ENCODE assay signal across 14 cellular contexts in the genomic region with DNA sequence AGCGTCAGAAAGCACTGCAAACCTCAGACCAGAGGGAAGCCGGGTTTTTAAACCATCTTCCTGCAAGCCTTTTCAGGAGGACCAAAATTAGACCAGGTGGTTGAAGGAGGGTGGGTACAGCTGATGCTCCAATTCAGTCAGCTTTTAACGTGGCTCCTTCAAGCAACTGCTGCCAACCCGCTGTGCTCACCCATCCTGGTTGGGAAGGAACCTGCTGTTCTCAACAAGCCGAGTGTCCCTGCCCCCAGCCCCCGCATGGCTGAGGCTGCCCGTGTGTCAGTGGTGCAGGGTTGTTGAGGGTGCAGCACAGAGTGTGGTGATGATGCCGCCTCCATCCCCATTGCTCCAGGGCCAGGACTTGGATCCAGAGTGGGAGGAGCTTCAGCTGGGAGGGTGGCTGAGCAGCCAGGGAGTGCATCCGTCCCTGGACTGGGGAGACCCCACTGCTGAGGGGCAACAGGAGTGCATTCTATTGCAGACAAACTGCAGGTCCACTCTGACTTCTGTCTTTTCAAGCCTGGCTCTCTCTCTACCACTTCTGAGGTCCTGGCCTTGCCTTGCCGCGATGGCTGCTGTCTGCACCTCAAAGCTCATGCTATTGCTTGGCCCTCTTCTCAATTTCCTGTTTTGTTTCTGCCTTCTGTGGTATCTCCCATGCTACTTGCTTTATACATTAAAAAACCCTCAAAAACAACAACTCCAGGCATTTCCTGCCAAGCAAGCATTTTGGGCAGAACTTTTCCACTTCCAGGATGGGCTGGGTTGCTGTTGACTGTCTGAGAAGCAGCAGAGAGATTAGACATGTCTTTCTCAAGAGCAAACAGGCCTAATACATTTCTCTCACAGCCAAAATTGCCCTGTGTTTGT.
DNase-seq lines count a peak whose midpoint lies in the region; ATAC-seq and TF ChIP-seq lines count a peak whose summit lies in the region.
"Had no signal": no experiment of that assay in that cellular context is flagged by ENCODE, and none has a peak within 500 bp of the region (broad histone marks: within the 10 kb centered on the region; RNA-seq: fewer than 3 reads in every experiment).

No MANE protein-coding gene starts in this region.

- no peaks in the 10 kb centered on the region for H3K36me3 ChIP-seq in CD8-positive, alpha-beta T cell (ENCODE audit: insufficient read depth, low read length)
- no peaks in the 10 kb centered on the region for H3K36me3 ChIP-seq in neural progenitor cell
- H3K36me3 ChIP-seq: esophagus muscularis mucosa, suprapubic skin had no signal

- intact Hi-C loops in CD8-positive, alpha-beta T cell (cut with DNase I, micrococcal nuclease), result loop anchor here (1.0 to 5.0 kb wide), 4 partner anchors 19 to 157 kb away; no protein-coding TSS in a partner anchor

- ATAC-seq in CD8-positive, alpha-beta T cell, result peak; percentile 68
- ATAC-seq in activated naive CD4-positive, alpha-beta T cell treated with anti-CD3 and anti-CD28 coated beads, Interleukin-2, amount 50 U/mL, for 72 hours, result peak; percentile 50 to 69
- ATAC-seq in GM19395 (IDR thresholded peaks at IDR 0.05; ENCODE audit: unreplicated experiment), result no peak

- H3K27me3 ChIP-seq in CD8-positive, alpha-beta T cell (ENCODE audit: insufficient read depth, low read length), result no peaks in the 10 kb centered on the region
- peaks cover 8% of the 10 kb centered on the region for H3K27me3 ChIP-seq in neural progenitor cell

- no peak overlapping the region for H2AFZ ChIP-seq in neural progenitor cell (replicated peaks)

- H3K9me3 Mint-ChIP-seq in CD8-positive, alpha-beta T cell, result peaks cover 4% of the 10 kb centered on the region
- peaks cover 11 to 28% of the 10 kb centered on the region in 2 donors for H3K9me3 Mint-ChIP-seq in activated naive CD4-positive, alpha-beta T cell treated with anti-CD3 and anti-CD28 coated beads, Interleukin-2, amount 50 U/mL, for 72 hours
- H3K9me3 Mint-ChIP-seq in neural progenitor cell, result peaks cover 44% of the 10 kb centered on the region

- TF ChIP-seq CTCF in CD8-positive, alpha-beta T cell (IDR thresholded peaks at IDR 0.05), result no peak
- TF ChIP-seq CTCF in neural progenitor cell (IDR thresholded peaks at IDR 0.05), result no peak

- peaks cover 14% of the 10 kb centered on the region for H3K36me3 Mint-ChIP-seq in CD8-positive, alpha-beta T cell
- peaks cover 27 to 35% of the 10 kb centered on the region in 2 donors for H3K36me3 Mint-ChIP-seq in activated naive CD4-positive, alpha-beta T cell treated with anti-CD3 and anti-CD28 coated beads, Interleukin-2, amount 50 U/mL, for 72 hours
- H3K36me3 Mint-ChIP-seq in neural progenitor cell, result peaks cover 36% of the 10 kb centered on the region

- no peak overlapping the region for H3K9ac ChIP-seq in neural progenitor cell

- H3K4me2 ChIP-seq in neural progenitor cell, result no peak overlapping the region

- POLR2A ChIA-PET in CD8-positive, alpha-beta T cell (lab: Charles Lee), result interaction anchor here (0.7 to 2.4 kb wide), 7 partner anchors 19 to 97 kb away, joined by 3 to 10 read pairs (median 4); no protein-coding TSS in a partner anchor

- no peaks in the 10 kb centered on the region for H3K79me2 ChIP-seq in neural progenitor cell (ENCODE audit: low read depth)

- no peaks in the 10 kb centered on the region for H4K20me1 ChIP-seq in neural progenitor cell (ENCODE audit: low read depth)

- no peaks in the 10 kb centered on the region for H3K9me3 ChIP-seq in CD8-positive, alpha-beta T cell (ENCODE audit: low read length)
- H3K9me3 ChIP-seq in neural progenitor cell (ENCODE audit: low read depth), result no peaks in the 10 kb centered on the region

- H3K27ac Mint-ChIP-seq in CD8-positive, alpha-beta T cell, result peak overlapping the region; percentile 97
- H3K27ac Mint-ChIP-seq in activated naive CD4-positive, alpha-beta T cell treated with anti-CD3 and anti-CD28 coated beads, Interleukin-2, amount 50 U/mL, for 72 hours, result peak overlapping the region in 1 of 2 donors; percentile 29
- H3K27ac Mint-ChIP-seq in neural progenitor cell, result peak overlapping the region; percentile 9
- H3K27ac Mint-ChIP-seq: HFFc6, progenitor cell of endocrine pancreas had no signal

- no peaks in the 10 kb centered on the region for H3F3A ChIP-seq in neural progenitor cell (ENCODE audit: low read depth)

- peaks cover 39% of the 10 kb centered on the region for H3K4me1 Mint-ChIP-seq in CD8-positive, alpha-beta T cell (ENCODE audit: low read depth)
- peaks cover 22% of the 10 kb centered on the region for H3K4me1 Mint-ChIP-seq in neural progenitor cell

- H3K4me3 Mint-ChIP-seq in CD8-positive, alpha-beta T cell, result peak overlapping the region; percentile 60
- no peak overlapping the region for H3K4me3 Mint-ChIP-seq in neural progenitor cell
- H3K4me3 Mint-ChIP-seq: HFFc6 had no signal

- peak overlapping the region; percentile 40 for H3K27ac ChIP-seq in CD8-positive, alpha-beta T cell (ENCODE audit: low read depth, low read length)
- no peak overlapping the region for H3K27ac ChIP-seq in neural progenitor cell
- H3K27ac ChIP-seq: esophagus muscularis mucosa, RWPE1, suprapubic skin had no signal

- H3K4me3 ChIP-seq in CD8-positive, alpha-beta T cell (ENCODE audit: low read depth, low read length), result peak overlapping the region; percentile 16
- no peak overlapping the region for H3K4me3 ChIP-seq in neural progenitor cell
- H3K4me3 ChIP-seq: esophagus muscularis mucosa, suprapubic skin had no signal

- CTCF ChIA-PET in CD8-positive, alpha-beta T cell (lab: Charles Lee), result interaction anchor here (0.8 to 1.5 kb wide), 4 partner anchors 9 to 39 kb away, joined by 3 to 5 read pairs (median 4); no protein-coding TSS in a partner anchor

- peaks cover 24% of the 10 kb centered on the region for H3K4me1 ChIP-seq in CD8-positive, alpha-beta T cell (ENCODE audit: insufficient read depth, low read length)
- H3K4me1 ChIP-seq in neural progenitor cell, result no peaks in the 10 kb centered on the region
- H3K4me1 ChIP-seq: suprapubic skin had no signal

- peak in 5 of 7 experiments; percentile 28 to 77 (median 47) for DNase-seq in CD8-positive, alpha-beta T cell
- peak; percentile 32 for DNase-seq in MV-4-11 (lab: John Stamatoyannopoulos, UW)
- peak in 1 of 2 donors; percentile 42 for DNase-seq in activated naive CD4-positive, alpha-beta T cell treated with anti-CD3 and anti-CD28 coated beads, Interleukin-2, amount 50 U/mL, for 72 hours (ENCODE audit: low spot score in 2 of 2)
- no peak for DNase-seq in neural progenitor cell (ENCODE audit: low spot score)
- DNase-seq in NCI-H82 treated with DMSO at 0.1 percent for 48 hours (lab: John Stamatoyannopoulos, UW; ENCODE audit: unreplicated experiment), result no peak
- DNase-seq in NCI-H1092 (lab: John Stamatoyannopoulos, UW), result no peak
- DNase-seq: HFFc6, NCI-H2029, NCI-H526 treated with DMSO at 0.1 percent for 48 hours had no signal

- H3K27me3 Mint-ChIP-seq in CD8-positive, alpha-beta T cell (ENCODE audit: low read depth), result no peaks in the 10 kb centered on the region
- peaks cover 16% of the 10 kb centered on the region for H3K27me3 Mint-ChIP-seq in neural progenitor cell (ENCODE audit: insufficient read depth, low read depth)

Comparison
In these comparisons a context has a peak if more than half of its experiments do, and no peak if none do; other contexts are left out.
1. DNase-seq: peak in CD8-positive, alpha-beta T cell (5 of 7) and MV-4-11 (single experiment); none in neural progenitor cell (single experiment), NCI-H82 treated with DMSO at 0.1 percent for 48 hours (single experiment) and NCI-H1092 (single experiment).